In the genomic region with DNA sequence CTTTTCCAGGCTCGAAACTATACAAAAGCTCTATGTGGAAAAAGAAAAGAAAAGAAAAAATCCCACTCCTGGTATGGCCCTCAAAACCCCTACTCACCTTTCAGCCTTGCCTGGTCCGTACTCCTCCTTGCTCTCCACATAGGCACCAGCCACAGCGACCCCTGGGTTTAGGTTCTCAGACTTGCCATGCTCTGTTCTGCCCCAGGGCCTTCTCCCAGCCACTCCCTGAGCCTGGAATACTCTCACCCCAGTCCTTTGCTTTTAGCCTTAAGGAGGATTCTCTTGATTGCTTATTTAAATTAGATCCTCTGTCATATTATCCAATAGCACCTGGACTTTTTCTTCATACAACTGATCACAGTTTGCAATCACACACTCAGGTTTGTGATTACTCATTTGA, we compare ENCODE assay signal across 21 cellular contexts.
"Had no signal": no experiment of that assay in that cellular context is flagged by ENCODE, and none has a peak within 500 bp of the region (broad histone marks: within the 10 kb centered on the region; RNA-seq: fewer than 3 reads in every experiment).

No MANE protein-coding gene starts in this region.

- H3K4me1 ChIP-seq: tibial nerve, uterus had no signal

- H3K27ac ChIP-seq: skin epidermis, tibial nerve, uterus, WERI-Rb-1 had no signal

- DNase-seq: activated CD4-positive, alpha-beta memory T cell treated with anti-CD3 and anti-CD28 coated beads, Interleukin-2, amount 10 ng/mL, durations not matched to agents 7 days and 5 days; activated CD4-positive, alpha-beta T cell treated with anti-CD3 and anti-CD28 coated beads for 36 hours; activated effector memory CD4-positive, alpha-beta T cell treated with anti-CD3 and anti-CD28 coated beads, Interleukin-2, amount 50 U/mL, for 16 hours; activated T-cell treated with anti-CD3 and anti-CD28 coated beads, Interleukin-2, amount 50 U/mL, for 4 hours; central memory CD4-positive, alpha-beta T cell; cortex of kidney; effector CD4-positive, alpha-beta T cell; foreskin fibroblast; hippocampal formation; naive thymus-derived CD4-positive, alpha-beta T cell; retina; stimulated activated CD4-positive, alpha-beta T cell treated with anti-CD3 and anti-CD28 coated beads, Interleukin-15, amount 100 ng/mL, for 24 hours; stimulated activated CD4-positive, alpha-beta T cell treated with anti-CD3 and anti-CD28 coated beads, Interleukin-4, amount 100 ng/mL, for 1 hour; stimulated activated naive CD4-positive, alpha-beta T cell; T-helper 17 cell; uterus; WERI-Rb-1 had no signal

- ATAC-seq: activated CD4-positive, alpha-beta T cell treated with anti-CD3 and anti-CD28 coated beads for 36 hours; activated naive CD4-positive, alpha-beta T cell treated with anti-CD3 and anti-CD28 coated beads, Interleukin-2, amount 50 U/mL, for 72 hours; activated T-cell treated with anti-CD3 and anti-CD28 coated beads, Interleukin-2, amount 50 U/mL, for 4 hours; naive thymus-derived CD4-positive, alpha-beta T cell; T-helper 17 cell had no signal

- H3K9me3 ChIP-seq: tibial nerve, uterus had no signal

- H3K27me3 ChIP-seq: tibial nerve, uterus had no signal

- H3K36me3 ChIP-seq: tibial nerve, uterus, WERI-Rb-1 had no signal

- H3K4me3 ChIP-seq: lung, skin epidermis, tibial nerve, uterus had no signal
